1 cellular context compared by ENCODE assay signal in the genomic region with DNA sequence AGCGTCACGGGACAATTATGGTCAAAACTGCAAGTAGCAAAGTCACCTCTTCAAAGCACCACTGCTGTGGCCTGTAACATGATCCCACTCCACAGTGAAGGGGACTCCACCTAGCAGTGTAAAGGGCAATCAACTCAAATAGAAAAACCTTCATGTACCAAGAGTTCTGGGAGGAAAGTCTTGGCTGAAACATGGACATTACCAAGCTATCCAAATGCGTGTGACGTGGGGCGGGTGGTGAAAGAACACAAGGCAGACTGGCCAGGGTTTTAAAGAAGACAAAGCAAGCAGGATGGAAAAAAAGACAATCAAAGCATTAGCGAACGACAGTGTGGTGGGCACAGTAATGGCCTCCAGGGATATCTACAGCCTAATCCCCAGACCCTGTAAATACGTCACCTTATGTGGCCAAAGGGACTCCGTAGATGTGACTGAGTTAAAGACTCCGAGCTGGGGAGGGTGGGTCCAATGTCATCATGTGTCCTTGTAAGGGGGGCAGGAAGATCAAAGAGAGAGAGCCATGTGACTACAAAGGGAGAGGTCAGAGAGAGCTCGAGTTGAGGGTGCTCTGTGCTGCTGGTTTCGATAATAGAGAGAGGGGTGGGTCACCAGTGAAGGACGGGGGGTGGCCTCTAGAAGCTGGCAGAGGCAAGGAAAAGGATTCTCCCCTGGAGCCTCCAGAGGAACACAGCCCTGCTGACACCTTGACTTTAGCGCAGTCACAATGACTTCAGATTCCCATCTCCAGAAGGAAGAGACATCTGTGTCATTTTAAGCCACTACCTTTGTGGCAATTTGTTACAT.
TF ChIP-seq lines count a peak whose summit lies in the region.

No MANE protein-coding gene starts in this region.

TF ChIP-seq in HepG2, 621 proteins besides CTCF, POLR2A, EP300 and RAD21 (continued from another document and continues in another):
- TF ChIP-seq ZSCAN20 (CRISPR knock-in tag; IDR thresholded peaks at IDR 0.05; ENCODE audit: borderline replicate concordance) = no peak
- no peak for TF ChIP-seq ZNF354B (CRISPR knock-in tag; IDR thresholded peaks at IDR 0.05)
- no peak for TF ChIP-seq BRCA1 (CRISPR knock-in tag; IDR thresholded peaks at IDR 0.05)
- no peak; the same call in none of the 2 replicates for TF ChIP-seq SALL1 (CRISPR knock-in tag; IDR thresholded peaks at IDR 0.05)
- no peak for TF ChIP-seq ZNF724P (CRISPR knock-in tag; IDR thresholded peaks at IDR 0.05; ENCODE audit: borderline replicate concordance)
- no peak for TF ChIP-seq NAIF1 (CRISPR knock-in tag; IDR thresholded peaks at IDR 0.05; ENCODE audit: borderline replicate concordance)
- no peak for TF ChIP-seq ZNF10 (CRISPR knock-in tag; IDR thresholded peaks at IDR 0.05; ENCODE audit: borderline replicate concordance, low read depth)
- no peak for TF ChIP-seq ZNF839 (CRISPR knock-in tag; IDR thresholded peaks at IDR 0.05; ENCODE audit: borderline replicate concordance)
- TF ChIP-seq ZNF24 (IDR thresholded peaks at IDR 0.05) = no peak
- TF ChIP-seq PITX1 (CRISPR knock-in tag; IDR thresholded peaks at IDR 0.05) = peak; percentile 92
- TF ChIP-seq, protein P1, sequence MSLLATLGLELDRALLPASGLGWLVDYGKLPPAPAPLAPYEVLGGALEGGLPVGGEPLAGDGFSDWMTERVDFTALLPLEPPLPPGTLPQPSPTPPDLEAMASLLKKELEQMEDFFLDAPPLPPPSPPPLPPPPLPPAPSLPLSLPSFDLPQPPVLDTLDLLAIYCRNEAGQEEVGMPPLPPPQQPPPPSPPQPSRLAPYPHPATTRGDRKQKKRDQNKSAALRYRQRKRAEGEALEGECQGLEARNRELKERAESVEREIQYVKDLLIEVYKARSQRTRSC (CRISPR knock-in tag; IDR thresholded peaks at IDR 0.05; ENCODE audit: low read depth) = no peak
- 0 out of 2 replicates have a peak, but pooled peaks have one; percentile 20 for TF ChIP-seq ZMYM2 (CRISPR knock-in tag; IDR thresholded peaks at IDR 0.05)
- no peak for TF ChIP-seq KDM3A (CRISPR knock-in tag; IDR thresholded peaks at IDR 0.05; ENCODE audit: low read depth)
- no peak for TF ChIP-seq NFIC (IDR thresholded peaks at IDR 0.05; ENCODE audit: low read length)
- TF ChIP-seq NR3C1 (CRISPR knock-in tag; IDR thresholded peaks at IDR 0.05) = no peak
- TF ChIP-seq, protein P2, sequence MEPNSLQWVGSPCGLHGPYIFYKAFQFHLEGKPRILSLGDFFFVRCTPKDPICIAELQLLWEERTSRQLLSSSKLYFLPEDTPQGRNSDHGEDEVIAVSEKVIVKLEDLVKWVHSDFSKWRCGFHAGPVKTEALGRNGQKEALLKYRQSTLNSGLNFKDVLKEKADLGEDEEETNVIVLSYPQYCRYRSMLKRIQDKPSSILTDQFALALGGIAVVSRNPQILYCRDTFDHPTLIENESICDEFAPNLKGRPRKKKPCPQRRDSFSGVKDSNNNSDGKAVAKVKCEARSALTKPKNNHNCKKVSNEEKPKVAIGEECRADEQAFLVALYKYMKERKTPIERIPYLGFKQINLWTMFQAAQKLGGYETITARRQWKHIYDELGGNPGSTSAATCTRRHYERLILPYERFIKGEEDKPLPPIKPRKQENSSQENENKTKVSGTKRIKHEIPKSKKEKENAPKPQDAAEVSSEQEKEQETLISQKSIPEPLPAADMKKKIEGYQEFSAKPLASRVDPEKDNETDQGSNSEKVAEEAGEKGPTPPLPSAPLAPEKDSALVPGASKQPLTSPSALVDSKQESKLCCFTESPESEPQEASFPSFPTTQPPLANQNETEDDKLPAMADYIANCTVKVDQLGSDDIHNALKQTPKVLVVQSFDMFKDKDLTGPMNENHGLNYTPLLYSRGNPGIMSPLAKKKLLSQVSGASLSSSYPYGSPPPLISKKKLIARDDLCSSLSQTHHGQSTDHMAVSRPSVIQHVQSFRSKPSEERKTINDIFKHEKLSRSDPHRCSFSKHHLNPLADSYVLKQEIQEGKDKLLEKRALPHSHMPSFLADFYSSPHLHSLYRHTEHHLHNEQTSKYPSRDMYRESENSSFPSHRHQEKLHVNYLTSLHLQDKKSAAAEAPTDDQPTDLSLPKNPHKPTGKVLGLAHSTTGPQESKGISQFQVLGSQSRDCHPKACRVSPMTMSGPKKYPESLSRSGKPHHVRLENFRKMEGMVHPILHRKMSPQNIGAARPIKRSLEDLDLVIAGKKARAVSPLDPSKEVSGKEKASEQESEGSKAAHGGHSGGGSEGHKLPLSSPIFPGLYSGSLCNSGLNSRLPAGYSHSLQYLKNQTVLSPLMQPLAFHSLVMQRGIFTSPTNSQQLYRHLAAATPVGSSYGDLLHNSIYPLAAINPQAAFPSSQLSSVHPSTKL (CRISPR knock-in tag; IDR thresholded peaks at IDR 0.05) = peak; percentile 82
- peak; percentile 55 for TF ChIP-seq KDM6A (CRISPR knock-in tag; IDR thresholded peaks at IDR 0.05; ENCODE audit: low read depth)
- peak; percentile 58 for TF ChIP-seq RBFOX2 (IDR thresholded peaks at IDR 0.05; ENCODE audit: low read depth, low read length)
- TF ChIP-seq ZBTB38 (CRISPR knock-in tag; IDR thresholded peaks at IDR 0.05) = no peak; the same call in 1 of the 2 replicates
- no peak for TF ChIP-seq ZNF333 (CRISPR knock-in tag; IDR thresholded peaks at IDR 0.05; ENCODE audit: borderline replicate concordance)
- no peak; the same call in 1 of the 2 replicates for TF ChIP-seq ISL2 (CRISPR knock-in tag; IDR thresholded peaks at IDR 0.05)
- no peak for TF ChIP-seq JDP2 (CRISPR knock-in tag; IDR thresholded peaks at IDR 0.05; ENCODE audit: borderline replicate concordance)
- no peak for TF ChIP-seq XBP1 (CRISPR knock-in tag; IDR thresholded peaks at IDR 0.05)
- TF ChIP-seq ZEB1 (IDR thresholded peaks at IDR 0.05; ENCODE audit: insufficient replicate concordance, low read depth) = peak; percentile 40
- TF ChIP-seq, protein P3, sequence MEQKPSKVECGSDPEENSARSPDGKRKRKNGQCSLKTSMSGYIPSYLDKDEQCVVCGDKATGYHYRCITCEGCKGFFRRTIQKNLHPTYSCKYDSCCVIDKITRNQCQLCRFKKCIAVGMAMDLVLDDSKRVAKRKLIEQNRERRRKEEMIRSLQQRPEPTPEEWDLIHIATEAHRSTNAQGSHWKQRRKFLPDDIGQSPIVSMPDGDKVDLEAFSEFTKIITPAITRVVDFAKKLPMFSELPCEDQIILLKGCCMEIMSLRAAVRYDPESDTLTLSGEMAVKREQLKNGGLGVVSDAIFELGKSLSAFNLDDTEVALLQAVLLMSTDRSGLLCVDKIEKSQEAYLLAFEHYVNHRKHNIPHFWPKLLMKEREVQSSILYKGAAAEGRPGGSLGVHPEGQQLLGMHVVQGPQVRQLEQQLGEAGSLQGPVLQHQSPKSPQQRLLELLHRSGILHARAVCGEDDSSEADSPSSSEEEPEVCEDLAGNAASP (CRISPR knock-in tag; IDR thresholded peaks at IDR 0.05; ENCODE audit: borderline replicate concordance) = 0 out of 2 replicates have a peak, but pooled peaks have one; percentile 17
- TF ChIP-seq REPIN1 (CRISPR knock-in tag; IDR thresholded peaks at IDR 0.05; ENCODE audit: borderline replicate concordance, low read depth) = peak; percentile 47; the same call in 1 of the 2 replicates
- peak; percentile 46; the same call in 1 of the 2 replicates for TF ChIP-seq ZNF788 (CRISPR knock-in tag; IDR thresholded peaks at IDR 0.05; ENCODE audit: borderline replicate concordance)
- TF ChIP-seq, protein P4, sequence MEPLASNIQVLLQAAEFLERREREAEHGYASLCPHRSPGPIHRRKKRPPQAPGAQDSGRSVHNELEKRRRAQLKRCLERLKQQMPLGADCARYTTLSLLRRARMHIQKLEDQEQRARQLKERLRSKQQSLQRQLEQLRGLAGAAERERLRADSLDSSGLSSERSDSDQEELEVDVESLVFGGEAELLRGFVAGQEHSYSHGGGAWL (CRISPR knock-in tag; IDR thresholded peaks at IDR 0.05) = no peak
- TF ChIP-seq, protein P5, sequence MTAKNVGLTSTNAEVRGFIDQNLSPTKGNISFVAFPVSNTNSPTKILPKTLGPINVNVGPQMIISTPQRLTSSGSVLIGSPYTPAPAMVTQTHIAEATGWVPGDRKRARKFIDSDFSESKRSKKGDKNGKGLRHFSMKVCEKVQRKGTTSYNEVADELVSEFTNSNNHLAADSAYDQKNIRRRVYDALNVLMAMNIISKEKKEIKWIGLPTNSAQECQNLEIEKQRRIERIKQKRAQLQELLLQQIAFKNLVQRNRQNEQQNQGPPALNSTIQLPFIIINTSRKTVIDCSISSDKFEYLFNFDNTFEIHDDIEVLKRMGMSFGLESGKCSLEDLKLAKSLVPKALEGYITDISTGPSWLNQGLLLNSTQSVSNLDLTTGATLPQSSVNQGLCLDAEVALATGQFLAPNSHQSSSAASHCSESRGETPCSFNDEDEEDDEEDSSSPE (CRISPR knock-in tag; IDR thresholded peaks at IDR 0.05) = no peak
- TF ChIP-seq, protein P6, sequence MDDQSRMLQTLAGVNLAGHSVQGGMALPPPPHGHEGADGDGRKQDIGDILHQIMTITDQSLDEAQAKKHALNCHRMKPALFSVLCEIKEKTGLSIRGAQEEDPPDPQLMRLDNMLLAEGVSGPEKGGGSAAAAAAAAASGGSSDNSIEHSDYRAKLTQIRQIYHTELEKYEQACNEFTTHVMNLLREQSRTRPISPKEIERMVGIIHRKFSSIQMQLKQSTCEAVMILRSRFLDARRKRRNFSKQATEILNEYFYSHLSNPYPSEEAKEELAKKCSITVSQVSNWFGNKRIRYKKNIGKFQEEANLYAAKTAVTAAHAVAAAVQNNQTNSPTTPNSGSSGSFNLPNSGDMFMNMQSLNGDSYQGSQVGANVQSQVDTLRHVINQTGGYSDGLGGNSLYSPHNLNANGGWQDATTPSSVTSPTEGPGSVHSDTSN (CRISPR knock-in tag; IDR thresholded peaks at IDR 0.05; ENCODE audit: borderline replicate concordance) = no peak
- no peak for TF ChIP-seq ZNF235 (CRISPR knock-in tag; IDR thresholded peaks at IDR 0.05; ENCODE audit: borderline replicate concordance)
- TF ChIP-seq SP140L (CRISPR knock-in tag; IDR thresholded peaks at IDR 0.05; ENCODE audit: borderline replicate concordance) = no peak
- no peak for TF ChIP-seq ATAD3A (CRISPR knock-in tag; IDR thresholded peaks at IDR 0.05)
- TF ChIP-seq NFATC3 (CRISPR knock-in tag; IDR thresholded peaks at IDR 0.05) = 0 out of 2 replicates have a peak, but pooled peaks have one; percentile 82
- no peak for TF ChIP-seq ZNF234 (CRISPR knock-in tag; conservative IDR thresholded peaks at IDR 0.05)
- no peak for TF ChIP-seq HHEX (CRISPR knock-in tag; IDR thresholded peaks at IDR 0.05)
- no peak; the same call in 1 of the 2 replicates for TF ChIP-seq ZNF12 (CRISPR knock-in tag; IDR thresholded peaks at IDR 0.05)
- no peak for TF ChIP-seq PCBP1 (IDR thresholded peaks at IDR 0.05; ENCODE audit: borderline replicate concordance, low read depth, low read length)
- TF ChIP-seq, protein P7, sequence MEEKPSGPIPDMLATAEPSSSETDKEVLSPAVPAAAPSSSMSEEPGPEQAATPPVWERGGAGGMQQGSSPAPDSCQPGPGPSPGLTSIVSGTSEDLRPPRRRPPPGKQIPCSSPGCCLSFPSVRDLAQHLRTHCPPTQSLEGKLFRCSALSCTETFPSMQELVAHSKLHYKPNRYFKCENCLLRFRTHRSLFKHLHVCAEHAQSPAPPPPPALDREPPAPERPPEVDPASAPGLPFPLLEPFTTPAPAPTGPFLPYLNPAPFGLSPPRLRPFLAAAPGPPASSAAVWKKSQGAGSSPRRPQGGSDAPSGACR (CRISPR knock-in tag; IDR thresholded peaks at IDR 0.05) = peak; percentile 70; the same call in 1 of the 2 replicates
- no peak for TF ChIP-seq CC2D1A (CRISPR knock-in tag; IDR thresholded peaks at IDR 0.05)
- TF ChIP-seq, protein P8, sequence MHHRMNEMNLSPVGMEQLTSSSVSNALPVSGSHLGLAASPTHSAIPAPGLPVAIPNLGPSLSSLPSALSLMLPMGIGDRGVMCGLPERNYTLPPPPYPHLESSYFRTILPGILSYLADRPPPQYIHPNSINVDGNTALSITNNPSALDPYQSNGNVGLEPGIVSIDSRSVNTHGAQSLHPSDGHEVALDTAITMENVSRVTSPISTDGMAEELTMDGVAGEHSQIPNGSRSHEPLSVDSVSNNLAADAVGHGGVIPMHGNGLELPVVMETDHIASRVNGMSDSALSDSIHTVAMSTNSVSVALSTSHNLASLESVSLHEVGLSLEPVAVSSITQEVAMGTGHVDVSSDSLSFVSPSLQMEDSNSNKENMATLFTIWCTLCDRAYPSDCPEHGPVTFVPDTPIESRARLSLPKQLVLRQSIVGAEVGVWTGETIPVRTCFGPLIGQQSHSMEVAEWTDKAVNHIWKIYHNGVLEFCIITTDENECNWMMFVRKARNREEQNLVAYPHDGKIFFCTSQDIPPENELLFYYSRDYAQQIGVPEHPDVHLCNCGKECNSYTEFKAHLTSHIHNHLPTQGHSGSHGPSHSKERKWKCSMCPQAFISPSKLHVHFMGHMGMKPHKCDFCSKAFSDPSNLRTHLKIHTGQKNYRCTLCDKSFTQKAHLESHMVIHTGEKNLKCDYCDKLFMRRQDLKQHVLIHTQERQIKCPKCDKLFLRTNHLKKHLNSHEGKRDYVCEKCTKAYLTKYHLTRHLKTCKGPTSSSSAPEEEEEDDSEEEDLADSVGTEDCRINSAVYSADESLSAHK (CRISPR knock-in tag; IDR thresholded peaks at IDR 0.05; ENCODE audit: borderline replicate concordance) = no peak
- no peak for TF ChIP-seq CHCHD3 (CRISPR knock-in tag; IDR thresholded peaks at IDR 0.05)
- no peak for TF ChIP-seq MATR3 (CRISPR knock-in tag; IDR thresholded peaks at IDR 0.05)
- 0 out of 2 replicates have a peak, but pooled peaks have one; percentile 38 for TF ChIP-seq ZNF598 (CRISPR knock-in tag; IDR thresholded peaks at IDR 0.05; ENCODE audit: borderline replicate concordance)
- TF ChIP-seq RFXANK (CRISPR knock-in tag; IDR thresholded peaks at IDR 0.05) = no peak
- TF ChIP-seq MAFK (conservative IDR thresholded peaks at IDR 0.05 in 1 of 2, IDR thresholded peaks at IDR 0.05 in 1 of 2; ENCODE audit: low read length in 2 of 2) = no peak
- no peak for TF ChIP-seq ZNF160 (CRISPR knock-in tag; IDR thresholded peaks at IDR 0.05)
- TF ChIP-seq ZFP62 (CRISPR knock-in tag; IDR thresholded peaks at IDR 0.05) = no peak
- no peak; the same call in 1 of the 2 replicates for TF ChIP-seq NFE2L2 (IDR thresholded peaks at IDR 0.05; ENCODE audit: low read length)
- TF ChIP-seq ZNF224 (CRISPR knock-in tag; IDR thresholded peaks at IDR 0.05) = no peak
- 0 out of 2 replicates have a peak, but pooled peaks have one; percentile 21 for TF ChIP-seq SMAD1 (CRISPR knock-in tag; IDR thresholded peaks at IDR 0.05; ENCODE audit: borderline replicate concordance, low read depth)
- no peak for TF ChIP-seq SMAD9 (CRISPR knock-in tag; IDR thresholded peaks at IDR 0.05)
- 0 out of 2 replicates have a peak, but pooled peaks have one; percentile 14 for TF ChIP-seq ZNF772 (CRISPR knock-in tag; IDR thresholded peaks at IDR 0.05)
- TF ChIP-seq, protein P9, sequence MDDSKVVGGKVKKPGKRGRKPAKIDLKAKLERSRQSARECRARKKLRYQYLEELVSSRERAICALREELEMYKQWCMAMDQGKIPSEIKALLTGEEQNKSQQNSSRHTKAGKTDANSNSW (CRISPR knock-in tag; IDR thresholded peaks at IDR 0.05; ENCODE audit: borderline replicate concordance) = peak; percentile 43; the same call in 1 of the 2 replicates
- no peak for TF ChIP-seq RORA (CRISPR knock-in tag; IDR thresholded peaks at IDR 0.05)
